ENCODE assay signal across 2 cellular contexts in the genomic region with DNA sequence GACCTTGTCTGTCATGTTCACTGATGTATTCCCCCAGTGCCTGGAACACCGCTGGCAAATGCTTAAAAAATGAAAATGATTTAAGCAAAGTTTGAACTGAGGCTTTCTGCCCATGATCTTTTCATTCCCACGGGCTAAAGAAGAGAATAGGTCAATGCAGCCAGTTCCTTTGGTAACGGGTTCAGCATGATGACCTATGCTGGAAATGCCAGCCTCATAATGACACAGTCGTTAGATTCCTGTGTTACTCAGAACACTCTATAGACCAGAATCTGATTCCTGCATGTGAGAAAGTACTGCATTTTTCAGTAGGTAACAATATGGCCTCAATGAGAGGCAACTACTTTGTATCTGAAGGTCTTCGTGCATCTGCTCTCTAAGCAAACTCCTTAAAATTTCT.
TF ChIP-seq lines count a peak whose summit lies in the region.

No MANE protein-coding gene starts in this region.

TF ChIP-seq in WTC11, 78 proteins besides CTCF, POLR2A, EP300 and RAD21:
- no peak for TF ChIP-seq GRHL2 (CRISPR knock-in tag; IDR thresholded peaks at IDR 0.05; ENCODE audit: insufficient replicate concordance, severe bottlenecking)
- TF ChIP-seq JUN (CRISPR knock-in tag; IDR thresholded peaks at IDR 0.05) = no peak
- no peak for TF ChIP-seq FOXP1 (CRISPR knock-in tag; IDR thresholded peaks at IDR 0.05; ENCODE audit: borderline replicate concordance)
- no peak for TF ChIP-seq ELF4 (CRISPR knock-in tag; IDR thresholded peaks at IDR 0.05; ENCODE audit: low read depth)
- TF ChIP-seq IRF2 (CRISPR knock-in tag; IDR thresholded peaks at IDR 0.05; ENCODE audit: borderline replicate concordance, low read depth) = no peak
- TF ChIP-seq NFATC4 (CRISPR knock-in tag; IDR thresholded peaks at IDR 0.05) = no peak
TF ChIP-seq in WTC11: peak in this region for 0.

TF ChIP-seq in endothelial cell of umbilical vein, 7 proteins besides CTCF, POLR2A, EP300 and RAD21:
- TF ChIP-seq POLR2AphosphoS5 (IDR thresholded peaks at IDR 0.05; ENCODE audit: insufficient read depth, low read depth, low read length) = no peak
- TF ChIP-seq, protein P1, sequence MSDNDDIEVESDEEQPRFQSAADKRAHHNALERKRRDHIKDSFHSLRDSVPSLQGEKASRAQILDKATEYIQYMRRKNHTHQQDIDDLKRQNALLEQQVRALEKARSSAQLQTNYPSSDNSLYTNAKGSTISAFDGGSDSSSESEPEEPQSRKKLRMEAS (IDR thresholded peaks at IDR 0.05; ENCODE audit: insufficient read depth, insufficient read length) = no peak
TF ChIP-seq in endothelial cell of umbilical vein: peak in this region for 0.
